Comparison of ENCODE assay signal across 23 cellular contexts in genomic region chr14:39367387-39367751, GRCh38.
DNase-seq lines count a peak whose midpoint lies in the region; ATAC-seq and TF ChIP-seq lines count a peak whose summit lies in the region.
"Had no signal": no experiment of that assay in that cellular context is flagged by ENCODE, and none has a peak within 500 bp of the region (broad histone marks: within the 10 kb centered on the region; RNA-seq: fewer than 3 reads in every experiment).

No MANE protein-coding gene starts in this region.

- H3K4me2 ChIP-seq in GM23338: peak overlapping the region; percentile 17; the same call in 1 of the 2 replicates
- H3K4me2 ChIP-seq in neural progenitor cell: peak overlapping the region; percentile 64
- H3K4me2 ChIP-seq: SK-N-SH had no signal

- H3K27ac Mint-ChIP-seq in GM23338: peak overlapping the region; percentile 73
- H3K27ac Mint-ChIP-seq in neural progenitor cell: no peak overlapping the region
- H3K27ac Mint-ChIP-seq: activated B cell treated with CpG ODN at 0.5 μM for 24 hours; activated CD4-positive, alpha-beta memory T cell treated with anti-CD3 and anti-CD28 coated beads, Interleukin-2, amount 10 ng/mL, durations not matched to agents 7 days and 5 days; progenitor cell of endocrine pancreas; stimulated activated effector memory CD8-positive, alpha-beta T cell treated with anti-CD3 and anti-CD28 coated beads, Interleukin-12 subunit alpha, Interleukin-12 subunit beta, amount 100 ng/mL, for 72 hours had no signal

- H3K4me3 ChIP-seq in GM23338: no peak overlapping the region
- no peak overlapping the region for H3K4me3 ChIP-seq in RWPE2 (ENCODE audit: severe bottlenecking)
- no peak overlapping the region for H3K4me3 ChIP-seq in neural progenitor cell
- H3K4me3 ChIP-seq: MG63, skin epidermis had no signal

- TF ChIP-seq CTCF in GM23338 (conservative IDR thresholded peaks at IDR 0.05; ENCODE audit: low read depth in 2 of 2) (no peak), RWPE2 (IDR thresholded peaks at IDR 0.05; ENCODE audit: poor library complexity, severe bottlenecking) (no peak), neural progenitor cell (IDR thresholded peaks at IDR 0.05) (no peak)

- H3K27ac ChIP-seq in GM23338 (ENCODE audit: low read depth) (peak overlapping the region; percentile 48; the same call in 1 of the 2 replicates), RWPE2 (ENCODE audit: poor library complexity, severe bottlenecking) (no peak overlapping the region), neural progenitor cell (peak overlapping the region; percentile 82)
- H3K27ac ChIP-seq: skin epidermis had no signal

- H3K4me1 Mint-ChIP-seq in GM23338: peaks cover 37% of the 10 kb centered on the region
- H3K4me1 Mint-ChIP-seq in neural progenitor cell: peaks cover 24% of the 10 kb centered on the region

- H3K9me2 ChIP-seq in GM23338 (ENCODE audit: insufficient read depth): no peaks in the 10 kb centered on the region
- H3K9me2 ChIP-seq: SK-N-SH had no signal

- H3K9me3 Mint-ChIP-seq in GM23338 (peaks cover 11% of the 10 kb centered on the region; the same call in 2 of the 3 replicates), neural progenitor cell (peaks cover 22% of the 10 kb centered on the region)

- intact Hi-C loops in left ventricle myocardium superior (cut with micrococcal nuclease): no loop called here

- H3K36me3 ChIP-seq in GM23338 (ENCODE audit: insufficient read depth): no peaks in the 10 kb centered on the region
- H3K36me3 ChIP-seq in RWPE2 (ENCODE audit: low read depth): 0 out of 2 replicates have a peak, but pooled peaks cover 3% of the 10 kb centered on the region
- H3K36me3 ChIP-seq in neural progenitor cell: no peaks in the 10 kb centered on the region
- H3K36me3 ChIP-seq: MG63 had no signal

- H2AFZ ChIP-seq in GM23338 (no peak overlapping the region), neural progenitor cell (replicated peaks) (no peak overlapping the region)

- no peaks in the 10 kb centered on the region for H4K20me1 ChIP-seq in GM23338 (replicated peaks; ENCODE audit: insufficient read depth)
- no peaks in the 10 kb centered on the region for H4K20me1 ChIP-seq in neural progenitor cell (ENCODE audit: low read depth)

- no peak overlapping the region for H3K4me3 Mint-ChIP-seq in GM23338
- no peak overlapping the region for H3K4me3 Mint-ChIP-seq in neural progenitor cell
- H3K4me3 Mint-ChIP-seq: activated B cell treated with CpG ODN at 0.5 μM for 24 hours; activated CD4-positive, alpha-beta memory T cell treated with anti-CD3 and anti-CD28 coated beads, Interleukin-2, amount 10 ng/mL, durations not matched to agents 7 days and 5 days; stimulated activated effector memory CD8-positive, alpha-beta T cell treated with anti-CD3 and anti-CD28 coated beads, Interleukin-12 subunit alpha, Interleukin-12 subunit beta, amount 100 ng/mL, for 72 hours had no signal

- H3K27me3 ChIP-seq in GM23338 (ENCODE audit: insufficient read depth) (no peaks in the 10 kb centered on the region), RWPE2 (ENCODE audit: insufficient read depth, poor library complexity, severe bottlenecking) (no peaks in the 10 kb centered on the region), neural progenitor cell (no peaks in the 10 kb centered on the region)
- H3K27me3 ChIP-seq: MG63 had no signal

- DNase-seq in GM23338 (ENCODE audit: low spot score) (peak; percentile 52), RWPE2 (ENCODE audit: low spot score) (no peak), left ventricle myocardium superior (no peak), neural progenitor cell (ENCODE audit: low spot score) (peak; percentile 13), NCI-H146 (lab: John Stamatoyannopoulos, UW) (no peak)
- no peak for DNase-seq in activated CD4-positive, alpha-beta T cell treated with anti-CD3 and anti-CD28 coated beads for 48 hours
- DNase-seq: activated B cell treated with CpG ODN at 0.5 μM for 24 hours; activated CD4-positive, alpha-beta memory T cell treated with anti-CD3 and anti-CD28 coated beads, Interleukin-2, amount 10 ng/mL, durations not matched to agents 7 days and 5 days; activated naive CD4-positive, alpha-beta T cell treated with Interleukin-2 at 50 U/mL for 16 hours; cerebellar nuclear complex; DMS 273 treated with DMSO at 0.1 percent for 48 hours; erythroblast; foreskin melanocyte; MG63; NCI-H1436; NCI-H510A; SK-N-SH; stimulated activated CD4-positive, alpha-beta T cell treated with anti-CD3 and anti-CD28 coated beads, Interleukin-1b, Interleukin-23, amount 100 ng/mL, for 48 hours had no signal

- ATAC-seq in GM23338 (peak; percentile 53), RWPE2 (ENCODE audit: low read depth) (peak; percentile 45; the same call in 2 of the 3 replicates), left ventricle myocardium superior (peak; percentile 50), HG02678 (IDR thresholded peaks at IDR 0.05; ENCODE audit: unreplicated experiment) (no peak), HG02588 (IDR thresholded peaks at IDR 0.05; ENCODE audit: unreplicated experiment) (no peak)
- ATAC-seq: stimulated activated effector memory CD8-positive, alpha-beta T cell treated with anti-CD3 and anti-CD28 coated beads, Interleukin-12 subunit alpha, Interleukin-12 subunit beta, amount 100 ng/mL, for 72 hours had no signal

- peaks cover 4% of the 10 kb centered on the region for H3K27me3 Mint-ChIP-seq in GM23338 (ENCODE audit: insufficient read depth, low read depth, poor library complexity)
- peaks cover 2% of the 10 kb centered on the region for H3K27me3 Mint-ChIP-seq in neural progenitor cell (ENCODE audit: insufficient read depth, low read depth)
- H3K27me3 Mint-ChIP-seq: activated B cell treated with CpG ODN at 0.5 μM for 24 hours; activated CD4-positive, alpha-beta memory T cell treated with anti-CD3 and anti-CD28 coated beads, Interleukin-2, amount 10 ng/mL, durations not matched to agents 7 days and 5 days; progenitor cell of endocrine pancreas had no signal

- no peak overlapping the region for H3K9ac ChIP-seq in neural progenitor cell
- H3K9ac ChIP-seq: SK-N-SH had no signal

- H3K79me2 ChIP-seq in GM23338 (replicated peaks; ENCODE audit: insufficient read depth): no peaks in the 10 kb centered on the region
- H3K79me2 ChIP-seq in neural progenitor cell (ENCODE audit: low read depth): no peaks in the 10 kb centered on the region

- peaks cover 15% of the 10 kb centered on the region for H3K4me1 ChIP-seq in GM23338 (ENCODE audit: insufficient read depth)
- H3K4me1 ChIP-seq in RWPE2 (ENCODE audit: insufficient read depth, poor library complexity, severe bottlenecking): no peaks in the 10 kb centered on the region
- H3K4me1 ChIP-seq in neural progenitor cell: peaks cover 40% of the 10 kb centered on the region

- H3K9me3 ChIP-seq in RWPE2 (ENCODE audit: severe bottlenecking) (peaks cover 10% of the 10 kb centered on the region), neural progenitor cell (ENCODE audit: low read depth) (peaks cover 7% of the 10 kb centered on the region)
- H3K9me3 ChIP-seq: MG63, SK-N-SH had no signal

- H3K36me3 Mint-ChIP-seq in GM23338 (ENCODE audit: low read depth) (peaks cover 18% of the 10 kb centered on the region; the same call in 2 of the 3 replicates), neural progenitor cell (peaks cover 20% of the 10 kb centered on the region)

- H3F3A ChIP-seq in GM23338 (replicated peaks; ENCODE audit: low read depth): no peaks in the 10 kb centered on the region
- peaks cover 40% of the 10 kb centered on the region for H3F3A ChIP-seq in neural progenitor cell (ENCODE audit: low read depth)

TF ChIP-seq in GM23338, 12 proteins besides CTCF, POLR2A, EP300 and RAD21 (continues in another document):
- TF ChIP-seq POLR2AphosphoS5 (IDR thresholded peaks at IDR 0.05; ENCODE audit: low read depth): no peak
- TF ChIP-seq NANOG (IDR thresholded peaks at IDR 0.05; ENCODE audit: borderline replicate concordance): no peak
- no peak for TF ChIP-seq EZH2 (IDR thresholded peaks at IDR 0.05; ENCODE audit: low read depth, unreplicated experiment)
- no peak for TF ChIP-seq ETS1 (IDR thresholded peaks at IDR 0.05)
- TF ChIP-seq REST (IDR thresholded peaks at IDR 0.05; ENCODE audit: unreplicated experiment): no peak
- no peak for TF ChIP-seq ZNF331 (CRISPR knock-in tag; IDR thresholded peaks at IDR 0.05; ENCODE audit: low read depth)
- no peak for TF ChIP-seq STAT1 (IDR thresholded peaks at IDR 0.05; ENCODE audit: unreplicated experiment)
- TF ChIP-seq EZH2phosphoT487 (IDR thresholded peaks at IDR 0.05; ENCODE audit: unreplicated experiment): no peak
- no peak for TF ChIP-seq CREB1 (CRISPR knock-in tag; IDR thresholded peaks at IDR 0.05; ENCODE audit: low read depth)
- TF ChIP-seq JUNB (IDR thresholded peaks at IDR 0.05; ENCODE audit: unreplicated experiment): no peak

Comparison
In these comparisons a context has a peak if more than half of its experiments do, and no peak if none do; other contexts are left out.
1. ATAC-seq: peak in GM23338 (single experiment), RWPE2 (single experiment) and left ventricle myocardium superior (single experiment); none in HG02678 (single experiment) and HG02588 (single experiment).
2. DNase-seq: peak in GM23338 (single experiment) and neural progenitor cell (single experiment); none in RWPE2 (single experiment), left ventricle myocardium superior (single experiment), NCI-H146 (single experiment) and activated CD4-positive, alpha-beta T cell treated with anti-CD3 and anti-CD28 coated beads for 48 hours (single experiment).